Comparison of ENCODE assay signal across 1 cellular context in the genomic region with DNA sequence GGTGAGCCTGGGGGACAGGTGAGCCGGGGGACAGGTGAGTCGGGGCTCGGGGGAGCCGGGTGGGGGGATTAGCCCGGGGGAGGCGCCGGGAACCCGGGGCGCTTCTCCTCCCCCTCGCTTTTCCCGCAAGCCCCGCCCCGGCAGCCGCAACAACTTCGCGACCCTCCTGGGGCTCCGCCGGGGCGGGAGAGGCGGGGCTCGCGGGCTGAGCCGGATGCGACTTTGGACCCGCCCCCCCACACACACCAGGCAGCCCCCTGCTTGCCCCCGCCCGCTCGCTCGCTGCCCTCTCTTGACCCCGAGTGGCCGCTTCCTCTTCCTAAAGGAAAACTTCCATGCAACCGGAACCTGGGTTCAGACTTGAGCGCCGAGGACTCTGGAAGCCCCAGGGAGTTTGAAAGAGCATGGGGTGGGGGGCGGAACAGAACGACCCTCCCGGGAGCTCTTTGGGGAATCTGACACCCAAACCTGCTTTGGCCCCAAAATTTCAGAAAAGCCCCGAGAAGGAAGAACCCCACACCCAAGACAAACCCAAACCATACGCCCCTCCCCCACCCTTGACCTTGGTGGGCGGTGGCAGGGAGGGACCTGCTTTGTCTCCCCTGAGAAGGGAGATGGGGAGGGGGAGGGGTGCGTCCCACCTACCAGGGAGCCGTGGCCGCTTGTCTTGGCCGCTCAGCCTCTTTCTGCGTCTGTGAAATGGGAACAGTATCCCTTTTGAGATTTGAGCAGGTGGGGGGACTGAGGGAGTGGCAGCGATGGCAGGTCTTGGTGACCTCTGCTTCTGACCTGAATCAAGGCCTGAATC.
A peak's percentile ranks its signal among the peaks of the same experiment; 100 is the strongest.
TF ChIP-seq lines count a peak whose summit lies in the region.

No MANE protein-coding gene starts in this region.

TF ChIP-seq in HepG2, 621 proteins besides CTCF, POLR2A, EP300 and RAD21 (continued from another document and continues in another):
- TF ChIP-seq, protein P1, sequence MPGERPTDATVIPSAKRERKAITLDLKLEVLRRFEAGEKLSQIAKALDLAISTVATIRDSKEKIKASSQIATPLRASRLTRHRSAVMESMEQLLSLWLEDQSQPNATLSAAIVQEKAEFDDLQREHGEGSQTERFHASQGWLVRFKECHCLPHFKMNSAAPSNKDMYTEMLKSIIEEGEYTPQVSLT (CRISPR knock-in tag; IDR thresholded peaks at IDR 0.05; ENCODE audit: borderline replicate concordance, low read depth), result no peak
- TF ChIP-seq ZNF274 (CRISPR knock-in tag; IDR thresholded peaks at IDR 0.05), result no peak
- no peak for TF ChIP-seq ZKSCAN1 (IDR thresholded peaks at IDR 0.05; ENCODE audit: low read length)
- TF ChIP-seq ZNF549 (CRISPR knock-in tag; IDR thresholded peaks at IDR 0.05), result no peak
- no peak for TF ChIP-seq KLF12 (CRISPR knock-in tag; IDR thresholded peaks at IDR 0.05; ENCODE audit: borderline replicate concordance)
- TF ChIP-seq ARHGAP35 (CRISPR knock-in tag; IDR thresholded peaks at IDR 0.05; ENCODE audit: borderline replicate concordance), result no peak
- peak; percentile 87 for TF ChIP-seq HNF4G (IDR thresholded peaks at IDR 0.05; ENCODE audit: borderline replicate concordance, low read depth, low read length)
- TF ChIP-seq HNF4G (CRISPR knock-in tag; IDR thresholded peaks at IDR 0.05; ENCODE audit: borderline replicate concordance, low read depth), result peak; percentile 82; the same call in 1 of the 2 replicates
- peak; percentile 31; the same call in 1 of the 2 replicates for TF ChIP-seq ZNF543 (CRISPR knock-in tag; IDR thresholded peaks at IDR 0.05)
- no peak for TF ChIP-seq ZSCAN9 (CRISPR knock-in tag; IDR thresholded peaks at IDR 0.05; ENCODE audit: borderline replicate concordance)
- no peak for TF ChIP-seq KMT2B (CRISPR knock-in tag; IDR thresholded peaks at IDR 0.05)
- no peak for TF ChIP-seq ZNF678 (CRISPR knock-in tag; IDR thresholded peaks at IDR 0.05)
- peak; percentile 90 for TF ChIP-seq SP5 (CRISPR knock-in tag; IDR thresholded peaks at IDR 0.05; ENCODE audit: borderline replicate concordance, low read depth)
- no peak for TF ChIP-seq ZNF143 (CRISPR knock-in tag; IDR thresholded peaks at IDR 0.05)
- TF ChIP-seq ZNF605 (CRISPR knock-in tag; IDR thresholded peaks at IDR 0.05), result peak; percentile 72
- no peak; the same call in 1 of the 2 replicates for TF ChIP-seq ZNF792 (CRISPR knock-in tag; IDR thresholded peaks at IDR 0.05)
- TF ChIP-seq, protein P2, sequence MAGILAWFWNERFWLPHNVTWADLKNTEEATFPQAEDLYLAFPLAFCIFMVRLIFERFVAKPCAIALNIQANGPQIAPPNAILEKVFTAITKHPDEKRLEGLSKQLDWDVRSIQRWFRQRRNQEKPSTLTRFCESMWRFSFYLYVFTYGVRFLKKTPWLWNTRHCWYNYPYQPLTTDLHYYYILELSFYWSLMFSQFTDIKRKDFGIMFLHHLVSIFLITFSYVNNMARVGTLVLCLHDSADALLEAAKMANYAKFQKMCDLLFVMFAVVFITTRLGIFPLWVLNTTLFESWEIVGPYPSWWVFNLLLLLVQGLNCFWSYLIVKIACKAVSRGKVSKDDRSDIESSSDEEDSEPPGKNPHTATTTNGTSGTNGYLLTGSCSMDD (CRISPR knock-in tag; IDR thresholded peaks at IDR 0.05), result no peak
- TF ChIP-seq ZFP82 (CRISPR knock-in tag; IDR thresholded peaks at IDR 0.05; ENCODE audit: borderline replicate concordance), result no peak
- TF ChIP-seq, protein P3, sequence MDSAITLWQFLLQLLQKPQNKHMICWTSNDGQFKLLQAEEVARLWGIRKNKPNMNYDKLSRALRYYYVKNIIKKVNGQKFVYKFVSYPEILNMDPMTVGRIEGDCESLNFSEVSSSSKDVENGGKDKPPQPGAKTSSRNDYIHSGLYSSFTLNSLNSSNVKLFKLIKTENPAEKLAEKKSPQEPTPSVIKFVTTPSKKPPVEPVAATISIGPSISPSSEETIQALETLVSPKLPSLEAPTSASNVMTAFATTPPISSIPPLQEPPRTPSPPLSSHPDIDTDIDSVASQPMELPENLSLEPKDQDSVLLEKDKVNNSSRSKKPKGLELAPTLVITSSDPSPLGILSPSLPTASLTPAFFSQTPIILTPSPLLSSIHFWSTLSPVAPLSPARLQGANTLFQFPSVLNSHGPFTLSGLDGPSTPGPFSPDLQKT (CRISPR knock-in tag; IDR thresholded peaks at IDR 0.05; ENCODE audit: borderline replicate concordance), result no peak
- TF ChIP-seq ZNF589 (CRISPR knock-in tag; conservative IDR thresholded peaks at IDR 0.05), result no peak; the same call in 1 of the 2 replicates
- peak; percentile 41 for TF ChIP-seq RBM39 (IDR thresholded peaks at IDR 0.05; ENCODE audit: low read depth, low read length, poor library complexity, severe bottlenecking)
- no peak for TF ChIP-seq MTF1 (CRISPR knock-in tag; IDR thresholded peaks at IDR 0.05)
- TF ChIP-seq PHF21A (CRISPR knock-in tag; IDR thresholded peaks at IDR 0.05), result peak; percentile 52
- TF ChIP-seq ZNF567 (CRISPR knock-in tag; IDR thresholded peaks at IDR 0.05; ENCODE audit: borderline replicate concordance), result no peak
- TF ChIP-seq SIN3A (IDR thresholded peaks at IDR 0.05; ENCODE audit: borderline replicate concordance, low read depth, low read length), result peak; percentile 63; the same call in 1 of the 2 replicates
- 0 out of 2 replicates have a peak, but pooled peaks have one; percentile 36 for TF ChIP-seq ZSCAN21 (CRISPR knock-in tag; IDR thresholded peaks at IDR 0.05; ENCODE audit: borderline replicate concordance)
- no peak for TF ChIP-seq KLF16 (CRISPR knock-in tag; IDR thresholded peaks at IDR 0.05)
- no peak for TF ChIP-seq ZNF296 (CRISPR knock-in tag; conservative IDR thresholded peaks at IDR 0.05)
- TF ChIP-seq, protein P4, sequence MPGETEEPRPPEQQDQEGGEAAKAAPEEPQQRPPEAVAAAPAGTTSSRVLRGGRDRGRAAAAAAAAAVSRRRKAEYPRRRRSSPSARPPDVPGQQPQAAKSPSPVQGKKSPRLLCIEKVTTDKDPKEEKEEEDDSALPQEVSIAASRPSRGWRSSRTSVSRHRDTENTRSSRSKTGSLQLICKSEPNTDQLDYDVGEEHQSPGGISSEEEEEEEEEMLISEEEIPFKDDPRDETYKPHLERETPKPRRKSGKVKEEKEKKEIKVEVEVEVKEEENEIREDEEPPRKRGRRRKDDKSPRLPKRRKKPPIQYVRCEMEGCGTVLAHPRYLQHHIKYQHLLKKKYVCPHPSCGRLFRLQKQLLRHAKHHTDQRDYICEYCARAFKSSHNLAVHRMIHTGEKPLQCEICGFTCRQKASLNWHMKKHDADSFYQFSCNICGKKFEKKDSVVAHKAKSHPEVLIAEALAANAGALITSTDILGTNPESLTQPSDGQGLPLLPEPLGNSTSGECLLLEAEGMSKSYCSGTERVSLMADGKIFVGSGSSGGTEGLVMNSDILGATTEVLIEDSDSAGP (CRISPR knock-in tag; IDR thresholded peaks at IDR 0.05; ENCODE audit: borderline replicate concordance), result 0 out of 2 replicates have a peak, but pooled peaks have one; percentile 34
- TF ChIP-seq ELF4 (CRISPR knock-in tag; IDR thresholded peaks at IDR 0.05; ENCODE audit: borderline replicate concordance), result no peak
- 0 out of 2 replicates have a peak, but pooled peaks have one; percentile 84 for TF ChIP-seq ZNF20 (CRISPR knock-in tag; IDR thresholded peaks at IDR 0.05)
- no peak for TF ChIP-seq SNRNP70 (IDR thresholded peaks at IDR 0.05; ENCODE audit: low read depth, low read length)
- TF ChIP-seq MXI1 (IDR thresholded peaks at IDR 0.05; ENCODE audit: borderline replicate concordance, low read depth, low read length), result 0 out of 3 replicates have a peak, but pooled peaks have one; percentile 38
- no peak for TF ChIP-seq ZNF781 (CRISPR knock-in tag; IDR thresholded peaks at IDR 0.05; ENCODE audit: borderline replicate concordance, not compliant biosample characterization)
- peak; percentile 71 for TF ChIP-seq ZC3H13 (CRISPR knock-in tag; IDR thresholded peaks at IDR 0.05)
- TF ChIP-seq RXRB (CRISPR knock-in tag; IDR thresholded peaks at IDR 0.05; ENCODE audit: borderline replicate concordance), result peak; percentile 94
- peak; percentile 62; the same call in 1 of the 2 replicates for TF ChIP-seq ZNF776 (CRISPR knock-in tag; IDR thresholded peaks at IDR 0.05)
- no peak for TF ChIP-seq MYPOP (CRISPR knock-in tag; IDR thresholded peaks at IDR 0.05)
- TF ChIP-seq, protein P5, sequence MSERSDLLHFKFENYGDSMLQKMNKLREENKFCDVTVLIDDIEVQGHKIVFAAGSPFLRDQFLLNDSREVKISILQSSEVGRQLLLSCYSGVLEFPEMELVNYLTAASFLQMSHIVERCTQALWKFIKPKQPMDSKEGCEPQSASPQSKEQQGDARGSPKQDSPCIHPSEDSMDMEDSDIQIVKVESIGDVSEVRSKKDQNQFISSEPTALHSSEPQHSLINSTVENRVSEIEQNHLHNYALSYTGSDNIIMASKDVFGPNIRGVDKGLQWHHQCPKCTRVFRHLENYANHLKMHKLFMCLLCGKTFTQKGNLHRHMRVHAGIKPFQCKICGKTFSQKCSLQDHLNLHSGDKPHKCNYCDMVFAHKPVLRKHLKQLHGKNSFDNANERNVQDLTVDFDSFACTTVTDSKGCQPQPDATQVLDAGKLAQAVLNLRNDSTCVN (CRISPR knock-in tag; IDR thresholded peaks at IDR 0.05; ENCODE audit: borderline replicate concordance), result peak; percentile 66; the same call in 1 of the 2 replicates
- no peak for TF ChIP-seq ZNF839 (CRISPR knock-in tag; IDR thresholded peaks at IDR 0.05; ENCODE audit: borderline replicate concordance)
- no peak for TF ChIP-seq ZNF777 (CRISPR knock-in tag; IDR thresholded peaks at IDR 0.05)
- no peak for TF ChIP-seq XRCC5 (optimal IDR thresholded peaks at IDR 0.05; ENCODE audit: low read length)
- no peak for TF ChIP-seq ZMYM3 (CRISPR knock-in tag; IDR thresholded peaks at IDR 0.05)
- no peak for TF ChIP-seq SRSF4 (IDR thresholded peaks at IDR 0.05; ENCODE audit: low read depth, low read length, poor library complexity, severe bottlenecking)
- TF ChIP-seq PHF8 (CRISPR knock-in tag; IDR thresholded peaks at IDR 0.05), result peak; percentile 44; the same call in 1 of the 2 replicates
- TF ChIP-seq, protein P6, sequence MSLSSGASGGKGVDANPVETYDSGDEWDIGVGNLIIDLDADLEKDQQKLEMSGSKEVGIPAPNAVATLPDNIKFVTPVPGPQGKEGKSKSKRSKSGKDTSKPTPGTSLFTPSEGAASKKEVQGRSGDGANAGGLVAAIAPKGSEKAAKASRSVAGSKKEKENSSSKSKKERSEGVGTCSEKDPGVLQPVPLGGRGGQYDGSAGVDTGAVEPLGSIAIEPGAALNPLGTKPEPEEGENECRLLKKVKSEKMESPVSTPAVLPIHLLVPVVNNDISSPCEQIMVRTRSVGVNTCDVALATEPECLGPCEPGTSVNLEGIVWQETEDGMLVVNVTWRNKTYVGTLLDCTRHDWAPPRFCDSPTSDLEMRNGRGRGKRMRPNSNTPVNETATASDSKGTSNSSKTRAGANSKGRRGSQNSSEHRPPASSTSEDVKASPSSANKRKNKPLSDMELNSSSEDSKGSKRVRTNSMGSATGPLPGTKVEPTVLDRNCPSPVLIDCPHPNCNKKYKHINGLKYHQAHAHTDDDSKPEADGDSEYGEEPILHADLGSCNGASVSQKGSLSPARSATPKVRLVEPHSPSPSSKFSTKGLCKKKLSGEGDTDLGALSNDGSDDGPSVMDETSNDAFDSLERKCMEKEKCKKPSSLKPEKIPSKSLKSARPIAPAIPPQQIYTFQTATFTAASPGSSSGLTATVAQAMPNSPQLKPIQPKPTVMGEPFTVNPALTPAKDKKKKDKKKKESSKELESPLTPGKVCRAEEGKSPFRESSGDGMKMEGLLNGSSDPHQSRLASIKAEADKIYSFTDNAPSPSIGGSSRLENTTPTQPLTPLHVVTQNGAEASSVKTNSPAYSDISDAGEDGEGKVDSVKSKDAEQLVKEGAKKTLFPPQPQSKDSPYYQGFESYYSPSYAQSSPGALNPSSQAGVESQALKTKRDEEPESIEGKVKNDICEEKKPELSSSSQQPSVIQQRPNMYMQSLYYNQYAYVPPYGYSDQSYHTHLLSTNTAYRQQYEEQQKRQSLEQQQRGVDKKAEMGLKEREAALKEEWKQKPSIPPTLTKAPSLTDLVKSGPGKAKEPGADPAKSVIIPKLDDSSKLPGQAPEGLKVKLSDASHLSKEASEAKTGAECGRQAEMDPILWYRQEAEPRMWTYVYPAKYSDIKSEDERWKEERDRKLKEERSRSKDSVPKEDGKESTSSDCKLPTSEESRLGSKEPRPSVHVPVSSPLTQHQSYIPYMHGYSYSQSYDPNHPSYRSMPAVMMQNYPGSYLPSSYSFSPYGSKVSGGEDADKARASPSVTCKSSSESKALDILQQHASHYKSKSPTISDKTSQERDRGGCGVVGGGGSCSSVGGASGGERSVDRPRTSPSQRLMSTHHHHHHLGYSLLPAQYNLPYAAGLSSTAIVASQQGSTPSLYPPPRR (CRISPR knock-in tag; IDR thresholded peaks at IDR 0.05; ENCODE audit: borderline replicate concordance), result peak; percentile 74
- no peak for TF ChIP-seq ZNF841 (CRISPR knock-in tag; IDR thresholded peaks at IDR 0.05; ENCODE audit: borderline replicate concordance)
- TF ChIP-seq CREM (IDR thresholded peaks at IDR 0.05), result peak; percentile 31
- TF ChIP-seq CREM (CRISPR knock-in tag; IDR thresholded peaks at IDR 0.05), result no peak
- TF ChIP-seq, protein P7, sequence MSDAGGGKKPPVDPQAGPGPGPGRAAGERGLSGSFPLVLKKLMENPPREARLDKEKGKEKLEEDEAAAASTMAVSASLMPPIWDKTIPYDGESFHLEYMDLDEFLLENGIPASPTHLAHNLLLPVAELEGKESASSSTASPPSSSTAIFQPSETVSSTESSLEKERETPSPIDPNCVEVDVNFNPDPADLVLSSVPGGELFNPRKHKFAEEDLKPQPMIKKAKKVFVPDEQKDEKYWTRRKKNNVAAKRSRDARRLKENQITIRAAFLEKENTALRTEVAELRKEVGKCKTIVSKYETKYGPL (CRISPR knock-in tag; IDR thresholded peaks at IDR 0.05), result no peak
- TF ChIP-seq LCORL (IDR thresholded peaks at IDR 0.05), result no peak
- peak; percentile 39; the same call in 1 of the 2 replicates for TF ChIP-seq LCORL (CRISPR knock-in tag; IDR thresholded peaks at IDR 0.05)
- peak; percentile 17; the same call in 1 of the 2 replicates for TF ChIP-seq ZNF614 (CRISPR knock-in tag; IDR thresholded peaks at IDR 0.05; ENCODE audit: borderline replicate concordance)
- peak; percentile 68 for TF ChIP-seq MED8 (CRISPR knock-in tag; IDR thresholded peaks at IDR 0.05; ENCODE audit: insufficient replicate concordance)
- TF ChIP-seq STAT5B (CRISPR knock-in tag; IDR thresholded peaks at IDR 0.05), result 0 out of 2 replicates have a peak, but pooled peaks have one; percentile 58
- peak; percentile 97 for TF ChIP-seq ZNF441 (CRISPR knock-in tag; IDR thresholded peaks at IDR 0.05; ENCODE audit: borderline replicate concordance)
- no peak for TF ChIP-seq KMT2A (CRISPR knock-in tag; IDR thresholded peaks at IDR 0.05)
